14 cellular contexts compared by ENCODE assay signal in genomic region chr18:55833543-55833942, GRCh38.
DNase-seq lines count a peak whose midpoint lies in the region; ATAC-seq and TF ChIP-seq lines count a peak whose summit lies in the region.
"Had no signal": no experiment of that assay in that cellular context is flagged by ENCODE, and none has a peak within 500 bp of the region (broad histone marks: within the 10 kb centered on the region; RNA-seq: fewer than 3 reads in every experiment).

No MANE protein-coding gene starts in this region.

- H3K36me3 ChIP-seq in breast epithelium = no peaks in the 10 kb centered on the region

- no peak for TF ChIP-seq POLR2A in breast epithelium (IDR thresholded peaks at IDR 0.05)

- TF ChIP-seq CTCF in MCF 10A (IDR thresholded peaks at IDR 0.05; ENCODE audit: unreplicated experiment) (no peak), breast epithelium (IDR thresholded peaks at IDR 0.05) (no peak), astrocyte of the spinal cord (IDR thresholded peaks at IDR 0.05; ENCODE audit: low read depth, low read length) (no peak)

- DNase-seq in MCF 10A (ENCODE audit: unreplicated experiment) = peak; percentile 95
- DNase-seq in breast epithelium (ENCODE audit: low spot score in 2 of 2) = no peak
- DNase-seq in astrocyte of the spinal cord (ENCODE audit: low read depth, low spot score) = peak; percentile 94
- peak; percentile 99 for DNase-seq in iris pigment epithelial cell (ENCODE audit: low read depth)
- no peak for DNase-seq in activated naive CD4-positive, alpha-beta T cell treated with anti-CD3 and anti-CD28 coated beads, Interleukin-2, amount 50 U/mL, for 16 hours
- no peak for DNase-seq in stimulated activated effector memory CD8-positive, alpha-beta T cell treated with anti-CD3 and anti-CD28 coated beads, Interleukin-12 subunit alpha, Interleukin-12 subunit beta, amount 100 ng/mL, for 72 hours (ENCODE audit: low spot score in 2 of 2)
- no peak for DNase-seq in KG1 (lab: John Stamatoyannopoulos, UW)
- DNase-seq: 8988T, activated B cell treated with CpG ODN at 0.5 μM for 24 hours, activated gamma-delta T cell treated with Interleukin-2 at 50 U/mL for 16 hours, NCI-H1105 had no signal

- no peaks in the 10 kb centered on the region for H3K27me3 Mint-ChIP-seq in MCF 10A (ENCODE audit: insufficient read depth, unreplicated experiment)

- H3K9me3 Mint-ChIP-seq in MCF 10A (ENCODE audit: unreplicated experiment) = peaks cover 17% of the 10 kb centered on the region
- peaks cover 23% of the 10 kb centered on the region for H3K9me3 Mint-ChIP-seq in stimulated activated effector memory CD8-positive, alpha-beta T cell treated with anti-CD3 and anti-CD28 coated beads, Interleukin-12 subunit alpha, Interleukin-12 subunit beta, amount 100 ng/mL, for 72 hours

- no peaks in the 10 kb centered on the region for H3K36me3 Mint-ChIP-seq in MCF 10A (ENCODE audit: insufficient read depth, unreplicated experiment)
- no peaks in the 10 kb centered on the region for H3K36me3 Mint-ChIP-seq in stimulated activated effector memory CD8-positive, alpha-beta T cell treated with anti-CD3 and anti-CD28 coated beads, Interleukin-12 subunit alpha, Interleukin-12 subunit beta, amount 100 ng/mL, for 72 hours

- no peaks in the 10 kb centered on the region for H3K9me3 ChIP-seq in breast epithelium

- H3K4me1 Mint-ChIP-seq in MCF 10A (ENCODE audit: insufficient read depth, unreplicated experiment) = peaks cover 28% of the 10 kb centered on the region
- H3K4me1 Mint-ChIP-seq in stimulated activated effector memory CD8-positive, alpha-beta T cell treated with anti-CD3 and anti-CD28 coated beads, Interleukin-12 subunit alpha, Interleukin-12 subunit beta, amount 100 ng/mL, for 72 hours = no peaks in the 10 kb centered on the region

- POLR2A ChIA-PET in MCF 10A (lab: Yijun Ruan, JAX) = interaction anchor here (3.9 kb wide), 1 partner anchor 22 kb away, joined by 22 read pairs; no protein-coding TSS in a partner anchor

- intact Hi-C loops in MCF 10A (cut with micrococcal nuclease) (no loop called here), breast epithelium (cut with DNase I; ENCODE audit: low total_unique reads) (no loop called here)

- peak overlapping the region; percentile 86 for H3K27ac Mint-ChIP-seq in MCF 10A (ENCODE audit: low read depth, unreplicated experiment)
- no peak overlapping the region for H3K27ac Mint-ChIP-seq in stimulated activated effector memory CD8-positive, alpha-beta T cell treated with anti-CD3 and anti-CD28 coated beads, Interleukin-12 subunit alpha, Interleukin-12 subunit beta, amount 100 ng/mL, for 72 hours
- H3K27ac Mint-ChIP-seq: activated B cell treated with CpG ODN at 0.5 μM for 24 hours, memory B cell had no signal

- CTCF ChIA-PET in MCF 10A (lab: Yijun Ruan, JAX) = interaction anchor here (0.6 kb wide), 1 partner anchor 165 kb away, joined by 3 read pairs; no protein-coding TSS in a partner anchor

- in situ Hi-C loops in astrocyte of the spinal cord (cut with HindIII; ENCODE audit: low sequenced_read_pairs) = no loop called here

- H3K27ac ChIP-seq in breast epithelium = no peak overlapping the region

- H3K4me3 Mint-ChIP-seq in MCF 10A (ENCODE audit: unreplicated experiment) = no peak overlapping the region
- no peak overlapping the region for H3K4me3 Mint-ChIP-seq in stimulated activated effector memory CD8-positive, alpha-beta T cell treated with anti-CD3 and anti-CD28 coated beads, Interleukin-12 subunit alpha, Interleukin-12 subunit beta, amount 100 ng/mL, for 72 hours
- H3K4me3 Mint-ChIP-seq: activated B cell treated with CpG ODN at 0.5 μM for 24 hours, memory B cell had no signal

- ATAC-seq in stimulated activated effector memory CD8-positive, alpha-beta T cell treated with anti-CD3 and anti-CD28 coated beads, Interleukin-12 subunit alpha, Interleukin-12 subunit beta, amount 100 ng/mL, for 72 hours = no peak
- no peak for ATAC-seq in HG03097 (IDR thresholded peaks at IDR 0.05; ENCODE audit: low FRiP score, unreplicated experiment)

- H3K27me3 ChIP-seq in breast epithelium = no peaks in the 10 kb centered on the region

- H3K4me3 ChIP-seq in breast epithelium = no peak overlapping the region
- H3K4me3 ChIP-seq in astrocyte of the spinal cord (ENCODE audit: low read depth, low read length) = no peak overlapping the region
- H3K4me3 ChIP-seq: skin epidermis had no signal

- no TSS peak for BruUV-seq in MCF 10A (replicated peaks; lab: Mats Ljungman, UMichigan)

- no peaks in the 10 kb centered on the region for H3K4me1 ChIP-seq in breast epithelium

Comparison
In these comparisons a context has a peak if more than half of its experiments do, and no peak if none do; other contexts are left out.
1. DNase-seq: peak in MCF 10A (single experiment), astrocyte of the spinal cord (single experiment) and iris pigment epithelial cell (single experiment); none in breast epithelium (0 of 2), activated naive CD4-positive, alpha-beta T cell treated with anti-CD3 and anti-CD28 coated beads, Interleukin-2, amount 50 U/mL, for 16 hours (single experiment), stimulated activated effector memory CD8-positive, alpha-beta T cell treated with anti-CD3 and anti-CD28 coated beads, Interleukin-12 subunit alpha, Interleukin-12 subunit beta, amount 100 ng/mL, for 72 hours (0 of 2) and KG1 (single experiment).